ENCODE assay signal across 27 cellular contexts in the genomic region with DNA sequence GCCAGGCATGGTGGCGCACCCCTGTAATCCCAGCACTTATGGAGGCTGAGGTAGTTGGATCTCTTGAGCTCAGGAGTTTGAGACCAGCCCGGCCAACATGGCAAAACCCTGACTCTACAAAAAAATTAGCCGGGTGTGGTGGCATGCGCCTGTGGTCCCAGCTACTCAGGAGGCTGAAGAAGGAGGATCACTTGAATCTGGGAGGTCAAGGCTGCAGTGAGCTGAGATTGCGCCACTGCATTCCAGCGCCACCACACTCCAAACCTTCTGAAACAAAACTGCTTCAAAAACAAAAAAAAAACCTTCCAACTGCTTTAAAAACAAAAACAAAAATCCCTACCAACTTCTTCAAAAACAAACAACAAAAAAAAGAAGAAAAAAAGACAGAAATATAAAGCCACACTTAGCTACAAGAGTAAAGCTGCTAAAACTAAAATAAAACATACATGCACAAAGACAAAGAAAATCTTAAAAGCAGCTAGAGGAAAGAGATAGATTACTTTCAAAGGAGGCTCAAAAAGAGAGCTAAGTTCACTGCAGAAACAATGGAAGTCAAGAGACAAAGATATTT. TPM values are rescaled to one million over a fixed set of nuclear protein-coding genes. Genes with fewer than 3 reads are reported as not detected.
DNase-seq lines count a peak whose midpoint lies in the region; ATAC-seq, FAIRE-seq and TF ChIP-seq lines count a peak whose summit lies in the region.
"Had no signal": no experiment of that assay in that cellular context is flagged by ENCODE, and none has a peak within 500 bp of the region (broad histone marks: within the 10 kb centered on the region; RNA-seq: fewer than 3 reads in every experiment).

No MANE protein-coding gene starts in this region.

- H3K79me2 ChIP-seq in HepG2 (ENCODE audit: insufficient read depth, low read length): no peaks in the 10 kb centered on the region

- intact Hi-C loops in HepG2 (cut with micrococcal nuclease; ENCODE audit: unreplicated experiment): no loop called here
- intact Hi-C loops in right lobe of liver (cut with DNase I): no loop called here
- intact Hi-C loops in left ventricle myocardium inferior (cut with micrococcal nuclease): no loop called here

- TF ChIP-seq RAD21 in HepG2 (CRISPR knock-in tag; IDR thresholded peaks at IDR 0.05): no peak

- ATAC-seq in HepG2: no peak
- no peak for ATAC-seq in right lobe of liver
- ATAC-seq in stimulated activated effector memory CD8-positive, alpha-beta T cell treated with anti-CD3 and anti-CD28 coated beads, Interleukin-12 subunit alpha, Interleukin-12 subunit beta, amount 100 ng/mL, for 72 hours: no peak
- ATAC-seq: gastrocnemius medialis; naive thymus-derived CD8-positive, alpha-beta T cell; stimulated activated naive B cell treated with anti-CD40 and anti-IgM and Interleukin-4, amounts not matched to agents 10 μg/mL and 1 μg/mL and 100 μg/mL, for 72 hours had no signal

- TSS peak; percentile 33 for BruUV-seq in HepG2 (replicated peaks; lab: Mats Ljungman, UMichigan)

- POLR2A ChIA-PET in HepG2 (lab: Yijun Ruan, JAX): interaction anchor here (1.0 kb wide), 1 partner anchor 219 kb away, joined by 3 read pairs; a partner anchor contains a TSS

- H3K4me3 ChIP-seq in HepG2 (replicated peaks in 1 of 3; ENCODE audit: insufficient read depth in 1 of 3, low read depth in 2 of 3, low read length in 3 of 3) (no peak overlapping the region), right lobe of liver (no peak overlapping the region), left ventricle myocardium inferior (no peak overlapping the region)
- H3K4me3 ChIP-seq: breast epithelium, gastrocnemius medialis, GM23248, lung had no signal

- no peaks in the 10 kb centered on the region for H3K9me3 ChIP-seq in HepG2 (ENCODE audit: low read length)
- no peaks in the 10 kb centered on the region for H3K9me3 ChIP-seq in right lobe of liver
- H3K9me3 ChIP-seq in left ventricle myocardium inferior (replicated peaks): no peaks in the 10 kb centered on the region
- H3K9me3 ChIP-seq: breast epithelium, gastrocnemius medialis had no signal

- no peak overlapping the region for H3K4me3 Mint-ChIP-seq in stimulated activated effector memory CD8-positive, alpha-beta T cell treated with anti-CD3 and anti-CD28 coated beads, Interleukin-12 subunit alpha, Interleukin-12 subunit beta, amount 100 ng/mL, for 72 hours
- H3K4me3 Mint-ChIP-seq: activated T-cell treated with anti-CD3 and anti-CD28 coated beads, Interleukin-2, amount 50 U/mL, for 24 hours; stimulated activated naive B cell treated with anti-CD40 and anti-IgM and Interleukin-4, amounts not matched to agents 10 μg/mL and 1 μg/mL and 100 μg/mL, for 72 hours had no signal

- no peak overlapping the region for H2AFZ ChIP-seq in HepG2 (ENCODE audit: low read length)
- H2AFZ ChIP-seq: GM23248 had no signal

- H3K27ac ChIP-seq in HepG2 (ENCODE audit: extremely low read length, insufficient read depth, low read length) (peak overlapping the region; percentile 2), right lobe of liver (no peak overlapping the region), left ventricle myocardium inferior (replicated peaks) (no peak overlapping the region)
- H3K27ac ChIP-seq: breast epithelium, gastrocnemius medialis, GM23248 had no signal

- WGBS in HepG2 (ENCODE audit: low lambda C conversion rate): 92% methylated on average over 6 of the region's 6 CpGs
- WGBS in right lobe of liver (ENCODE audit: insufficient coverage, low coverage, low lambda C conversion rate, missing lambda C conversion rate): 91% methylated on average over 4 of the region's 6 CpGs

- no peak for FAIRE-seq in HepG2 (lab: Jason Lieb, UNC)
- FAIRE-seq: GM18507, HTR-8/SVneo, RCC 7860 had no signal

- H3K4me1 ChIP-seq in HepG2 (ENCODE audit: insufficient read depth, low read length) (peaks cover 6% of the 10 kb centered on the region), right lobe of liver (no peaks in the 10 kb centered on the region), left ventricle myocardium inferior (no peaks in the 10 kb centered on the region)
- H3K4me1 ChIP-seq: breast epithelium, gastrocnemius medialis had no signal

- H4K20me1 ChIP-seq in HepG2 (ENCODE audit: insufficient read depth, low read length): no peaks in the 10 kb centered on the region

- peaks cover 5% of the 10 kb centered on the region for H3K4me1 Mint-ChIP-seq in stimulated activated effector memory CD8-positive, alpha-beta T cell treated with anti-CD3 and anti-CD28 coated beads, Interleukin-12 subunit alpha, Interleukin-12 subunit beta, amount 100 ng/mL, for 72 hours
- H3K4me1 Mint-ChIP-seq: stimulated activated naive B cell treated with anti-CD40 and anti-IgM and Interleukin-4, amounts not matched to agents 10 μg/mL and 1 μg/mL and 100 μg/mL, for 72 hours had no signal

- DNase-seq in HepG2 (ENCODE audit: low spot score): no peak
- DNase-seq in right lobe of liver: no peak
- DNase-seq in amniotic epithelial cell (ENCODE audit: low read depth): peak; percentile 24
- DNase-seq in stimulated activated effector memory CD8-positive, alpha-beta T cell treated with anti-CD3 and anti-CD28 coated beads, Interleukin-12 subunit alpha, Interleukin-12 subunit beta, amount 100 ng/mL, for 72 hours (ENCODE audit: low spot score in 2 of 2): no peak
- no peak for DNase-seq in dedifferentiated amniotic fluid mesenchymal stem cell (ENCODE audit: extremely low spot score)
- DNase-seq in left ventricle myocardium inferior: no peak
- DNase-seq: activated CD4-positive, alpha-beta T cell treated with anti-CD3 and anti-CD28 coated beads for 4 hours; activated T-cell treated with anti-CD3 and anti-CD28 coated beads, Interleukin-2, amount 50 U/mL, for 24 hours; DMS 273 treated with DMSO at 0.1 percent for 48 hours; effector CD4-positive, alpha-beta T cell; EL; gastrocnemius medialis; GM23248; KBM-7; naive thymus-derived CD8-positive, alpha-beta T cell; NCI-H1092; NCI-H1694 treated with DMSO at 0.1 percent for 48 hours; NCI-H446 treated with DMSO at 0.1 percent for 48 hours; NCI-H82; stimulated activated naive B cell treated with anti-CD40 and anti-IgM and Interleukin-4, amounts not matched to agents 10 μg/mL and 1 μg/mL and 100 μg/mL, for 72 hours; substantia nigra; SW 1271 had no signal

- no peaks in the 10 kb centered on the region for H3K9me3 Mint-ChIP-seq in stimulated activated effector memory CD8-positive, alpha-beta T cell treated with anti-CD3 and anti-CD28 coated beads, Interleukin-12 subunit alpha, Interleukin-12 subunit beta, amount 100 ng/mL, for 72 hours
- H3K9me3 Mint-ChIP-seq: activated T-cell treated with anti-CD3 and anti-CD28 coated beads, Interleukin-2, amount 50 U/mL, for 24 hours; naive thymus-derived CD8-positive, alpha-beta T cell; stimulated activated naive B cell treated with anti-CD40 and anti-IgM and Interleukin-4, amounts not matched to agents 10 μg/mL and 1 μg/mL and 100 μg/mL, for 72 hours had no signal

- no peaks in the 10 kb centered on the region for H3K27me3 ChIP-seq in HepG2 (ENCODE audit: control insufficient read depth in 1 of 2, insufficient read depth in 2 of 2, low read length in 2 of 2)
- H3K27me3 ChIP-seq in right lobe of liver: no peaks in the 10 kb centered on the region
- no peaks in the 10 kb centered on the region for H3K27me3 ChIP-seq in left ventricle myocardium inferior (ENCODE audit: low read depth)
- H3K27me3 ChIP-seq: breast epithelium, gastrocnemius medialis had no signal

- H3K4me2 ChIP-seq in HepG2 (ENCODE audit: low read depth, low read length): no peak overlapping the region

- TF ChIP-seq POLR2A in HepG2 (IDR thresholded peaks at IDR 0.05; ENCODE audit: insufficient read depth in 1 of 2, low read depth in 2 of 2, low read length in 2 of 2) (no peak), right lobe of liver (IDR thresholded peaks at IDR 0.05) (no peak)

- CTCF ChIA-PET in HepG2 (lab: Yijun Ruan, JAX; ENCODE audit: low intra/inter-chr PET ratio, low total read pairs): no interaction called here

- no peak overlapping the region for H3K9ac ChIP-seq in HepG2 (ENCODE audit: insufficient read depth, low read depth, low read length)
- H3K9ac ChIP-seq: GM23248 had no signal

- no peak for TF ChIP-seq EP300 in HepG2 (IDR thresholded peaks at IDR 0.05; ENCODE audit: low read depth in 2 of 2, low read length in 2 of 2)
- no peak for TF ChIP-seq EP300 in HepG2 (CRISPR knock-in tag; IDR thresholded peaks at IDR 0.05; ENCODE audit: borderline replicate concordance)

- peak overlapping the region; percentile 57 for H3K27ac Mint-ChIP-seq in stimulated activated effector memory CD8-positive, alpha-beta T cell treated with anti-CD3 and anti-CD28 coated beads, Interleukin-12 subunit alpha, Interleukin-12 subunit beta, amount 100 ng/mL, for 72 hours
- H3K27ac Mint-ChIP-seq: activated T-cell treated with anti-CD3 and anti-CD28 coated beads, Interleukin-2, amount 50 U/mL, for 24 hours; stimulated activated naive B cell treated with anti-CD40 and anti-IgM and Interleukin-4, amounts not matched to agents 10 μg/mL and 1 μg/mL and 100 μg/mL, for 72 hours had no signal

- TF ChIP-seq CTCF in HepG2 (CRISPR knock-in tag; IDR thresholded peaks at IDR 0.05) (no peak), right lobe of liver (IDR thresholded peaks at IDR 0.05) (no peak), left ventricle myocardium inferior (IDR thresholded peaks at IDR 0.05; ENCODE audit: borderline replicate concordance) (no peak)

- in situ Hi-C loops in HepG2 (cut with HindIII; ENCODE audit: extremely low pct_ligation_motif_present, low pct_unique_long_range_greater_than_20kb): no loop called here

- H3K36me3 ChIP-seq in HepG2 (replicated peaks in 1 of 2; ENCODE audit: control insufficient read depth in 1 of 2, insufficient read depth in 2 of 2, low read length in 2 of 2) (peaks cover 0 to 4% of the 10 kb centered on the region in 2 experiments; a peak in 1 of 5 replicates), right lobe of liver (no peaks in the 10 kb centered on the region), left ventricle myocardium inferior (peaks cover 5% of the 10 kb centered on the region)
- H3K36me3 ChIP-seq: breast epithelium, gastrocnemius medialis had no signal

- peaks cover 10% of the 10 kb centered on the region for H3K36me3 Mint-ChIP-seq in stimulated activated effector memory CD8-positive, alpha-beta T cell treated with anti-CD3 and anti-CD28 coated beads, Interleukin-12 subunit alpha, Interleukin-12 subunit beta, amount 100 ng/mL, for 72 hours

RNA-seq across cellular contexts. Expression of a gene that starts 11.4 kb away (rescaled TPM):
- 9.2 and 13.5 TPM in 2 replicates for total RNA-seq in HepG2 (2016; rRNA removed; fragmentation: Illumina TruSeq; extraction: Trizol)
- total RNA-seq in HepG2 (2016; cell fraction: cytosol; rRNA removed; fragmentation: Illumina TruSeq; extraction: Trizol; ENCODE audit: low read depth): 6.0 and 8.2 TPM in 2 replicates
- total RNA-seq in HepG2 (2016; cell fraction: insoluble cytoplasmic fraction; rRNA removed; fragmentation: Illumina TruSeq; extraction: Trizol): 10.4 and 11.0 TPM in 2 replicates
- 16.1 and 19.8 TPM in 2 replicates for total RNA-seq in HepG2 (2016; cell fraction: membrane; rRNA removed; fragmentation: Illumina TruSeq; extraction: Trizol)
- 7.2 and 8.2 TPM in 2 replicates for total RNA-seq in HepG2 (2016; cell fraction: nucleus; rRNA removed; fragmentation: Illumina TruSeq; extraction: Trizol)
- polyA plus RNA-seq in HepG2 (2011; rRNA removed): 20.2 and 20.3 TPM in 2 replicates
- 11.6 and 13.6 TPM in 2 replicates for polyA plus RNA-seq in HepG2 (2011; cell fraction: cytosol; rRNA removed)
- polyA plus RNA-seq in HepG2 (2011; cell fraction: nucleus; rRNA removed): 6.9 and 9.9 TPM in 2 replicates
- 15.4 and 17.6 TPM in 2 replicates for polyA plus RNA-seq in HepG2 (2012)
- polyA plus RNA-seq in HepG2 (2016; cell fraction: cytosol; fragmentation: Illumina TruSeq; extraction: Trizol; ENCODE audit: low read depth): 9.8 and 10.5 TPM in 2 replicates
- 11.4 and 13.3 TPM in 2 replicates for polyA plus RNA-seq in HepG2 (2016; cell fraction: insoluble cytoplasmic fraction; fragmentation: Illumina TruSeq; extraction: Trizol; ENCODE audit: low read depth)
- 15.7 and 16.5 TPM in 2 replicates for polyA plus RNA-seq in HepG2 (2016; cell fraction: membrane; fragmentation: Illumina TruSeq; extraction: Trizol; ENCODE audit: low read depth)
- 8.7 and 9.6 TPM in 2 replicates for polyA plus RNA-seq in HepG2 (2016; cell fraction: nucleus; fragmentation: Illumina TruSeq; extraction: Trizol; ENCODE audit: insufficient read depth, low read depth)
- polyA minus RNA-seq in HepG2 (2011; rRNA and poly(A)+ RNA removed; ENCODE audit: low replicate concordance): 36.6 and 47.8 TPM in 2 replicates
- polyA minus RNA-seq in HepG2 (2011; cell fraction: cytosol; rRNA and poly(A)+ RNA removed): 16.3 and 18.7 TPM in 2 replicates
- polyA minus RNA-seq in HepG2 (2011; cell fraction: nucleus; rRNA and poly(A)+ RNA removed): 19.4 and 21.5 TPM in 2 replicates
- total RNA-seq in right lobe of liver: 10 to 100 TPM; 20.1 to 28.3 (median 23.1) TPM
- 20.8 TPM for total RNA-seq in left ventricle myocardium inferior

RNA-seq across cellular contexts. Expression of a gene that starts 27.1 kb away (rescaled TPM):
- total RNA-seq in HepG2 (2016; rRNA removed; fragmentation: Illumina TruSeq; extraction: Trizol) (68.7 and 98.1 TPM in 2 replicates), right lobe of liver (10 to 100 TPM; 13.1 to 17.1 (median 14.7) TPM), left ventricle myocardium inferior (15.9 TPM)
- 16.9 and 18.1 TPM in 2 replicates for total RNA-seq in HepG2 (2016; cell fraction: cytosol; rRNA removed; fragmentation: Illumina TruSeq; extraction: Trizol; ENCODE audit: low read depth)
- total RNA-seq in HepG2 (2016; cell fraction: insoluble cytoplasmic fraction; rRNA removed; fragmentation: Illumina TruSeq; extraction: Trizol): 74.8 and 108 TPM in 2 replicates
- total RNA-seq in HepG2 (2016; cell fraction: membrane; rRNA removed; fragmentation: Illumina TruSeq; extraction: Trizol): 26.9 and 30.0 TPM in 2 replicates
- 36.8 and 38.1 TPM in 2 replicates for total RNA-seq in HepG2 (2016; cell fraction: nucleus; rRNA removed; fragmentation: Illumina TruSeq; extraction: Trizol)
- polyA plus RNA-seq in HepG2 (2011; rRNA removed): 12.0 and 17.5 TPM in 2 replicates
- 17.7 and 19.6 TPM in 2 replicates for polyA plus RNA-seq in HepG2 (2011; cell fraction: cytosol; rRNA removed)
- polyA plus RNA-seq in HepG2 (2011; cell fraction: nucleus; rRNA removed): 19.9 and 35.1 TPM in 2 replicates
- 20.1 and 33.0 TPM in 2 replicates for polyA plus RNA-seq in HepG2 (2012)
- 18.6 and 21.1 TPM in 2 replicates for polyA plus RNA-seq in HepG2 (2016; cell fraction: cytosol; fragmentation: Illumina TruSeq; extraction: Trizol; ENCODE audit: low read depth)
- 115 and 129 TPM in 2 replicates for polyA plus RNA-seq in HepG2 (2016; cell fraction: insoluble cytoplasmic fraction; fragmentation: Illumina TruSeq; extraction: Trizol; ENCODE audit: low read depth)
- polyA plus RNA-seq in HepG2 (2016; cell fraction: membrane; fragmentation: Illumina TruSeq; extraction: Trizol; ENCODE audit: low read depth): 21.5 and 24.3 TPM in 2 replicates
- 42.9 and 51.0 TPM in 2 replicates for polyA plus RNA-seq in HepG2 (2016; cell fraction: nucleus; fragmentation: Illumina TruSeq; extraction: Trizol; ENCODE audit: insufficient read depth, low read depth)
- 22.5 and 25.4 TPM in 2 replicates for polyA minus RNA-seq in HepG2 (2011; rRNA and poly(A)+ RNA removed; ENCODE audit: low replicate concordance)
- 18.1 and 24.0 TPM in 2 replicates for polyA minus RNA-seq in HepG2 (2011; cell fraction: cytosol; rRNA and poly(A)+ RNA removed)
- polyA minus RNA-seq in HepG2 (2011; cell fraction: nucleus; rRNA and poly(A)+ RNA removed): 78.7 and 105 TPM in 2 replicates

RNA-seq across cellular contexts. Expression of a gene that starts 58.4 kb away (rescaled TPM):
- total RNA-seq in HepG2 (2016; rRNA removed; fragmentation: Illumina TruSeq; extraction: Trizol): 3.1 and 3.3 TPM in 2 replicates
- 3.1 and 3.5 TPM in 2 replicates for total RNA-seq in HepG2 (2016; cell fraction: cytosol; rRNA removed; fragmentation: Illumina TruSeq; extraction: Trizol; ENCODE audit: low read depth)
- total RNA-seq in HepG2 (2016; cell fraction: insoluble cytoplasmic fraction; rRNA removed; fragmentation: Illumina TruSeq; extraction: Trizol): 2.8 and 2.9 TPM in 2 replicates
- total RNA-seq in HepG2 (2016; cell fraction: membrane; rRNA removed; fragmentation: Illumina TruSeq; extraction: Trizol): 2.1 and 2.3 TPM in 2 replicates
- total RNA-seq in HepG2 (2016; cell fraction: nucleus; rRNA removed; fragmentation: Illumina TruSeq; extraction: Trizol): 3.1 and 4.0 TPM in 2 replicates
- 3.9 TPM in 2 replicates for polyA plus RNA-seq in HepG2 (2011; rRNA removed)
- polyA plus RNA-seq in HepG2 (2011; cell fraction: cytosol; rRNA removed): 1.6 and 2.4 TPM in 2 replicates
- polyA plus RNA-seq in HepG2 (2011; cell fraction: nucleus; rRNA removed): 3.8 and 5.7 TPM in 2 replicates
- 3.7 and 4.8 TPM in 2 replicates for polyA plus RNA-seq in HepG2 (2012)
- polyA plus RNA-seq in HepG2 (2016; cell fraction: cytosol; fragmentation: Illumina TruSeq; extraction: Trizol; ENCODE audit: low read depth): 1.0 and 1.2 TPM in 2 replicates
- 4.5 TPM in 2 replicates for polyA plus RNA-seq in HepG2 (2016; cell fraction: insoluble cytoplasmic fraction; fragmentation: Illumina TruSeq; extraction: Trizol; ENCODE audit: low read depth)
- polyA plus RNA-seq in HepG2 (2016; cell fraction: membrane; fragmentation: Illumina TruSeq; extraction: Trizol; ENCODE audit: low read depth): 1.7 and 1.9 TPM in 2 replicates
- 7.2 and 8.2 TPM in 2 replicates for polyA plus RNA-seq in HepG2 (2016; cell fraction: nucleus; fragmentation: Illumina TruSeq; extraction: Trizol; ENCODE audit: insufficient read depth, low read depth)
- polyA minus RNA-seq in HepG2 (2011; rRNA and poly(A)+ RNA removed; ENCODE audit: low replicate concordance): 2.0 and 3.6 TPM in 2 replicates
- 1.7 and 2.2 TPM in 2 replicates for polyA minus RNA-seq in HepG2 (2011; cell fraction: cytosol; rRNA and poly(A)+ RNA removed)
- polyA minus RNA-seq in HepG2 (2011; cell fraction: nucleus; rRNA and poly(A)+ RNA removed): 7.2 and 10.3 TPM in 2 replicates
- total RNA-seq in right lobe of liver: 1 to 10 TPM; 2.2 to 4.9 (median 3.3) TPM
- total RNA-seq in left ventricle myocardium inferior: 4.5 TPM
